In the genomic region with DNA sequence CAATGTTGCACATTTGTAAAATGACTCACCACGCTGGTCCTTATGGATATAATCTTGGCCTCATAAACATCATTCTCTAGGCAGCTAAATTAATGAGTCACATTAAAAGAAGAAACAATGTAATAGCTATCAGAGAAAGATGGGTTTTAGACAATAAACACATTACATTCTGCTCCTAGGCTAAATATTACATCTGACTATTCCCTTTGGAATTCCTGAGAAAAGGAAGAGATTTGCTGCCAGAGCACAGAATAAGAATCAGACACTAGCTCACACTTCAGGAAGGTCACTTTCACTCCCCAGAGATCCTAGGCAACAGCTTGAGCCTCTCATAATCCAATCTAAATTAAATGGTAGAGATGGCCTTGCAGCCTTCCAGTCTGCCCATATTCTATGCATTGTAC, we compare ENCODE assay signal across 16 cellular contexts.
DNase-seq lines count a peak whose midpoint lies in the region; ATAC-seq, FAIRE-seq and TF ChIP-seq lines count a peak whose summit lies in the region.
"Had no signal": no experiment of that assay in that cellular context is flagged by ENCODE, and none has a peak within 500 bp of the region (broad histone marks: within the 10 kb centered on the region; RNA-seq: fewer than 3 reads in every experiment).

No MANE protein-coding gene starts in this region.

- 0 out of 2 replicates have a peak overlapping the region, but pooled peaks have one; percentile 1 for H3K9ac ChIP-seq in GM23248

- H3K9me2 ChIP-seq in GM23248 (ENCODE audit: insufficient read depth), result no peaks in the 10 kb centered on the region

- no peak overlapping the region for H2AFZ ChIP-seq in GM23248

- DNase-seq in GM23248 (peak; percentile 76), SJSA1 (ENCODE audit: low read depth in 1 of 2, low spot score in 2 of 2) (peak in 1 of 2 experiments; percentile 74), fibroblast of the aortic adventitia (ENCODE audit: low read depth) (peak; percentile 71), urothelium cell line (ENCODE audit: low spot score) (peak; percentile 39), middle frontal gyrus (ENCODE audit: extremely low spot score, low spot score) (no peak), left lobe of liver (ENCODE audit: low spot score) (no peak)
- DNase-seq: activated T-cell treated with anti-CD3 and anti-CD28 coated beads, Interleukin-2, amount 50 U/mL, for 24 hours; body of pancreas; DMS153; mucosa of descending colon; NCI-H187; SW 1271 had no signal

- WGBS in GM23248 (ENCODE audit: low coverage in 1 of 2, low lambda C conversion rate in 2 of 2, missing lambda C conversion rate in 2 of 2), 2 experiments, result 0% methylated on average over 1 of the region's 1 CpG

- H3K79me2 ChIP-seq in GM23248 (ENCODE audit: insufficient read depth), result no peaks in the 10 kb centered on the region

- H3K27ac ChIP-seq in GM23248, result peak overlapping the region; percentile 56
- peak overlapping the region; percentile 71 for H3K27ac ChIP-seq in SJSA1
- H3K27ac ChIP-seq: body of pancreas had no signal

- H4K20me1 ChIP-seq in GM23248 (ENCODE audit: insufficient read depth), result no peaks in the 10 kb centered on the region

- no peak for FAIRE-seq in urothelium cell line (lab: Jason Lieb, UNC)
- FAIRE-seq: K562 had no signal

- in situ Hi-C loops in GM23248 (cut with MboI), result no loop called here

- peak overlapping the region; percentile 5; the same call in 1 of the 2 replicates for H3K4me3 ChIP-seq in GM23248
- no peak overlapping the region for H3K4me3 ChIP-seq in SJSA1
- no peak overlapping the region for H3K4me3 ChIP-seq in fibroblast of the aortic adventitia (ENCODE audit: low read depth, low read length)
- H3K4me3 ChIP-seq: body of pancreas, K562, mucosa of descending colon had no signal

- H3K36me3 ChIP-seq in GM23248 (ENCODE audit: low read depth) (no peaks in the 10 kb centered on the region), SJSA1 (no peaks in the 10 kb centered on the region)

- TF ChIP-seq CTCF in fibroblast of the aortic adventitia (IDR thresholded peaks at IDR 0.05; ENCODE audit: insufficient read depth, low read length), result no peak

- H3F3A ChIP-seq in GM23248 (ENCODE audit: insufficient read depth), result peaks cover 35% of the 10 kb centered on the region

- peak overlapping the region; percentile 34 for H3K4me2 ChIP-seq in GM23248 (ENCODE audit: unreplicated experiment)

- ATAC-seq in HG03521 (IDR thresholded peaks at IDR 0.05; ENCODE audit: unreplicated experiment), result no peak
- ATAC-seq in left lobe of liver, result no peak
- ATAC-seq: body of pancreas, HCT116, K562, mucosa of descending colon, sciatic nerve had no signal

- H3K9me3 ChIP-seq in GM23248 (ENCODE audit: low read depth) (no peaks in the 10 kb centered on the region), SJSA1 (replicated peaks) (no peaks in the 10 kb centered on the region)
- H3K9me3 ChIP-seq: body of pancreas, mucosa of descending colon had no signal

- H3K4me1 ChIP-seq in GM23248 (ENCODE audit: insufficient read depth) (peaks cover 40% of the 10 kb centered on the region), SJSA1 (replicated peaks) (peaks cover 23% of the 10 kb centered on the region)
- H3K4me1 ChIP-seq: body of pancreas had no signal

- H3K27me3 ChIP-seq in GM23248 (replicated peaks; ENCODE audit: insufficient read depth) (no peaks in the 10 kb centered on the region), SJSA1 (replicated peaks) (no peaks in the 10 kb centered on the region)
- H3K27me3 ChIP-seq: body of pancreas had no signal

Comparison
In these comparisons a context has a peak if more than half of its experiments do, and no peak if none do; other contexts are left out.
1. DNase-seq: peak in GM23248 (single experiment), fibroblast of the aortic adventitia (single experiment) and urothelium cell line (single experiment); none in middle frontal gyrus (single experiment) and left lobe of liver (single experiment).